ENCODE assay signal across 18 cellular contexts in the genomic region with DNA sequence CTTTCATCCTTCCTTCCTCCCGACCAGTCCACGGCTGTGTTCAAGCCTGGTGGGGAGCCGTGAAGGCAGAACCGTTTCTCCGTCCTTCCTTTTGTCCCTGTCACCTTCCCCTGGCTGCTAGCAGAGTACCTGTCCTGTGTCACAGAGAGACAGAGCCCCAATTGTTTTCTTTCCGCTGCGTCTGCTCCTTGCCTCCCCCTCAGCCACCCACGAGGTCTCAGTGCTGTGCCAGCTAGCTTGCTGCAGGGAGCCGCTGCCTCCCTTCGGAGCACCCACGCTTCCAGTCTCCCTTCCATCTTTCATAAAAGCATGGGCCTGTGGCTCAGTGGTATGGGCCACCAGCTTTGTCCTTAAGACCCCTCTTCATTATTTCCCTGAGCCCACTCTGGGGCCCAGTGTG.
DNase-seq lines count a peak whose midpoint lies in the region; ATAC-seq, FAIRE-seq and TF ChIP-seq lines count a peak whose summit lies in the region.
"Had no signal": no experiment of that assay in that cellular context is flagged by ENCODE, and none has a peak within 500 bp of the region (broad histone marks: within the 10 kb centered on the region; RNA-seq: fewer than 3 reads in every experiment).

No MANE protein-coding gene starts in this region.

- no peak for DNase-seq in RWPE1 (ENCODE audit: low spot score)
- peak; percentile 50 to 94 (median 80) for DNase-seq in head of caudate nucleus
- DNase-seq in pancreas, result peak in 3 of 6 donors; percentile 37 to 57 (median 46)
- no peak for DNase-seq in omental fat pad (ENCODE audit: low spot score)
- DNase-seq in activated CD8-positive, alpha-beta memory T cell treated with anti-CD3 and anti-CD28 coated beads for 24 hours, result no peak
- DNase-seq in stimulated activated CD4-positive, alpha-beta T cell treated with anti-CD3 and anti-CD28 coated beads, Interleukin-4, amount 100 ng/mL, for 24 hours, result no peak
- DNase-seq: activated CD4-positive, CD25-positive, alpha-beta regulatory T cell; adrenal gland; effector CD4-positive, alpha-beta T cell; foreskin keratinocyte; IMR-90; kidney glomerular epithelial cell; NCI-H1092 treated with DMSO at 0.1 percent for 48 hours; NCI-H2227 treated with DMSO at 0.1 percent for 48 hours; SK-N-SH had no signal

- CTCF ChIA-PET in RWPE1 (lab: Yijun Ruan, JAX), result no interaction called here

- H3K9me3 ChIP-seq in BLaER1 (no peaks in the 10 kb centered on the region), pancreas (no peaks in the 10 kb centered on the region)
- H3K9me3 ChIP-seq: adrenal gland, SK-N-SH had no signal

- H4K20me1 ChIP-seq in BLaER1, result peaks cover 100% of the 10 kb centered on the region

- H3K36me3 ChIP-seq in BLaER1 (peaks cover 66% of the 10 kb centered on the region), pancreas (no peaks in the 10 kb centered on the region)

- peaks cover 100% of the 10 kb centered on the region for H3K4me1 ChIP-seq in BLaER1
- H3K4me1 ChIP-seq in pancreas, result peaks cover 16 to 30% (median 21%) of the 10 kb centered on the region in 3 donors

- WGBS in pancreas, 2 donors, result 66 to 78% methylated on average over 11 of the region's 11 CpGs

- H3K27me3 ChIP-seq in BLaER1 (no peaks in the 10 kb centered on the region), pancreas (no peaks in the 10 kb centered on the region)
- H3K27me3 ChIP-seq: adrenal gland, foreskin keratinocyte had no signal

- no peak for FAIRE-seq in pancreas (lab: Jason Lieb, UNC)
- FAIRE-seq: GM12891 had no signal

- no peak overlapping the region for H3K4me3 ChIP-seq in BLaER1
- H3K4me3 ChIP-seq in pancreas, result no peak overlapping the region
- H3K4me3 ChIP-seq: adrenal gland had no signal

- peak in 3 of 4 donors; percentile 29 to 60 (median 57) for ATAC-seq in pancreas
- no peak for ATAC-seq in omental fat pad (ENCODE audit: low FRiP score)
- ATAC-seq in HG03432 (IDR thresholded peaks at IDR 0.05; ENCODE audit: unreplicated experiment), result no peak
- ATAC-seq: foreskin keratinocyte had no signal

- POLR2A ChIA-PET in RWPE1 (lab: Yijun Ruan, JAX; ENCODE audit: low non-redundant PET), result no interaction called here

- peak overlapping the region; percentile 53; the same call in 1 of the 2 replicates for H3K4me2 ChIP-seq in BLaER1
- H3K4me2 ChIP-seq: SK-N-SH had no signal

- intact Hi-C loops in head of caudate nucleus (cut with DNase I) (no loop called here), pancreas (cut with DNase I) (no loop called here)

- H3K9ac ChIP-seq in BLaER1, result no peak overlapping the region
- H3K9ac ChIP-seq: SK-N-SH had no signal

- TF ChIP-seq CTCF in RWPE1 (conservative IDR thresholded peaks at IDR 0.05; ENCODE audit: low read depth) (no peak), pancreas (IDR thresholded peaks at IDR 0.05) (no peak), omental fat pad (IDR thresholded peaks at IDR 0.05) (no peak)

- H3K27ac ChIP-seq in BLaER1 (peak overlapping the region; percentile 50), RWPE1 (peak overlapping the region; percentile 33), pancreas (peak overlapping the region in 3 of 4 donors; percentile 1 to 48 (median 42))
- H3K27ac ChIP-seq: foreskin keratinocyte had no signal

Comparison
In these comparisons a context has a peak if more than half of its experiments do, and no peak if none do; other contexts are left out.
1. DNase-seq: peak in head of caudate nucleus (42 of 42); none in RWPE1 (single experiment), omental fat pad (single experiment), activated CD8-positive, alpha-beta memory T cell treated with anti-CD3 and anti-CD28 coated beads for 24 hours (single experiment) and stimulated activated CD4-positive, alpha-beta T cell treated with anti-CD3 and anti-CD28 coated beads, Interleukin-4, amount 100 ng/mL, for 24 hours (single experiment).
2. ATAC-seq: peak in pancreas (3 of 4); none in omental fat pad (single experiment) and HG03432 (single experiment).
3. Peak in every context shown above with its lines, with median percentiles within 50 percentile points of each other: H3K27ac ChIP-seq.